ENCODE assay signal across 8 cellular contexts in genomic region chr2:196925445-196925767, GRCh38. TPM values are rescaled to one million over a fixed set of nuclear protein-coding genes. Genes with fewer than 3 reads are reported as not detected.
DNase-seq lines count a peak whose midpoint lies in the region; ATAC-seq and TF ChIP-seq lines count a peak whose summit lies in the region.

No MANE protein-coding gene starts in this region.

- peak overlapping the region; percentile 96 for H3K27ac Mint-ChIP-seq in activated CD4-positive, alpha-beta T cell treated with anti-CD3 and anti-CD28 coated beads, Interleukin-2, amount 10 ng/mL, durations not matched to agents 7 days and 5 days
- peak overlapping the region; percentile 94 for H3K27ac Mint-ChIP-seq in stimulated activated effector memory CD8-positive, alpha-beta T cell treated with anti-CD3 and anti-CD28 coated beads, Interleukin-12 subunit alpha, Interleukin-12 subunit beta, amount 100 ng/mL, for 72 hours

- peaks cover 24% of the 10 kb centered on the region for H3K36me3 Mint-ChIP-seq in activated CD4-positive, alpha-beta T cell treated with anti-CD3 and anti-CD28 coated beads, Interleukin-2, amount 10 ng/mL, durations not matched to agents 7 days and 5 days (ENCODE audit: low read depth)
- H3K36me3 Mint-ChIP-seq in stimulated activated effector memory CD8-positive, alpha-beta T cell treated with anti-CD3 and anti-CD28 coated beads, Interleukin-12 subunit alpha, Interleukin-12 subunit beta, amount 100 ng/mL, for 72 hours: peaks cover 37% of the 10 kb centered on the region

- TF ChIP-seq CTCF in WERI-Rb-1 (IDR thresholded peaks at IDR 0.05; ENCODE audit: low read depth, low read length): no peak

- H3K27ac ChIP-seq in WERI-Rb-1: peak overlapping the region; percentile 88

- H3K4me3 ChIP-seq in WERI-Rb-1 (ENCODE audit: low read depth, low read length): peak overlapping the region; percentile 98

- CTCF ChIA-PET in activated CD4-positive, alpha-beta T cell treated with anti-CD3 and anti-CD28 coated beads, Interleukin-2, amount 10 ng/mL, durations not matched to agents 7 days and 5 days (lab: Charles Lee): interaction anchor here (1.0 to 2.1 kb wide), 4 partner anchors 8 to 22 kb away, joined by 3 to 7 read pairs (median 4); no protein-coding TSS in a partner anchor

- no peaks in the 10 kb centered on the region for H3K27me3 Mint-ChIP-seq in activated CD4-positive, alpha-beta T cell treated with anti-CD3 and anti-CD28 coated beads, Interleukin-2, amount 10 ng/mL, durations not matched to agents 7 days and 5 days

- POLR2A ChIA-PET in activated CD4-positive, alpha-beta T cell treated with anti-CD3 and anti-CD28 coated beads, Interleukin-2, amount 10 ng/mL, durations not matched to agents 7 days and 5 days (lab: Charles Lee): interaction anchor here (0.7 kb wide), 1 partner anchor 1381 kb away, joined by 14 read pairs; no protein-coding TSS in a partner anchor

- no peaks in the 10 kb centered on the region for H3K9me3 ChIP-seq in WERI-Rb-1 (ENCODE audit: severe bottlenecking)

- no peaks in the 10 kb centered on the region for H3K36me3 ChIP-seq in WERI-Rb-1

- H3K27me3 ChIP-seq in WERI-Rb-1 (ENCODE audit: insufficient read depth, low read depth, severe bottlenecking): no peaks in the 10 kb centered on the region

- H3K4me1 Mint-ChIP-seq in activated CD4-positive, alpha-beta T cell treated with anti-CD3 and anti-CD28 coated beads, Interleukin-2, amount 10 ng/mL, durations not matched to agents 7 days and 5 days: peaks cover 57% of the 10 kb centered on the region
- peaks cover 37% of the 10 kb centered on the region for H3K4me1 Mint-ChIP-seq in stimulated activated effector memory CD8-positive, alpha-beta T cell treated with anti-CD3 and anti-CD28 coated beads, Interleukin-12 subunit alpha, Interleukin-12 subunit beta, amount 100 ng/mL, for 72 hours

- H3K4me3 Mint-ChIP-seq in activated CD4-positive, alpha-beta T cell treated with anti-CD3 and anti-CD28 coated beads, Interleukin-2, amount 10 ng/mL, durations not matched to agents 7 days and 5 days: peak overlapping the region; percentile 98
- peak overlapping the region; percentile 91 for H3K4me3 Mint-ChIP-seq in stimulated activated effector memory CD8-positive, alpha-beta T cell treated with anti-CD3 and anti-CD28 coated beads, Interleukin-12 subunit alpha, Interleukin-12 subunit beta, amount 100 ng/mL, for 72 hours

- ATAC-seq in stimulated activated effector memory CD8-positive, alpha-beta T cell treated with anti-CD3 and anti-CD28 coated beads, Interleukin-12 subunit alpha, Interleukin-12 subunit beta, amount 100 ng/mL, for 72 hours: no peak

- H3K9me3 Mint-ChIP-seq in activated CD4-positive, alpha-beta T cell treated with anti-CD3 and anti-CD28 coated beads, Interleukin-2, amount 10 ng/mL, durations not matched to agents 7 days and 5 days: no peaks in the 10 kb centered on the region
- H3K9me3 Mint-ChIP-seq in stimulated activated effector memory CD8-positive, alpha-beta T cell treated with anti-CD3 and anti-CD28 coated beads, Interleukin-12 subunit alpha, Interleukin-12 subunit beta, amount 100 ng/mL, for 72 hours: no peaks in the 10 kb centered on the region

- peak; percentile 17 for DNase-seq in activated CD4-positive, alpha-beta T cell treated with anti-CD3 and anti-CD28 coated beads, Interleukin-2, amount 10 ng/mL, durations not matched to agents 7 days and 5 days
- no peak for DNase-seq in activated CD4-positive, alpha-beta T cell treated with anti-CD3 and anti-CD28 coated beads for 48 hours
- no peak for DNase-seq in WERI-Rb-1
- peak; percentile 7 for DNase-seq in hepatic stellate cell (ENCODE audit: low spot score)
- no peak for DNase-seq in stimulated activated effector memory CD8-positive, alpha-beta T cell treated with anti-CD3 and anti-CD28 coated beads, Interleukin-12 subunit alpha, Interleukin-12 subunit beta, amount 100 ng/mL, for 72 hours (ENCODE audit: low spot score in 2 of 2)
- no peak for DNase-seq in dermis blood vessel endothelial cell
- no peak for DNase-seq in NCI-H69 (lab: John Stamatoyannopoulos, UW)
- DNase-seq in OCI-M2 (lab: John Stamatoyannopoulos, UW; ENCODE audit: unreplicated experiment): no peak

RNA-seq across cellular contexts. Expression of gene PGAP1, which starts 1.1 kb away (rescaled TPM):
- total RNA-seq in activated CD4-positive, alpha-beta T cell treated with anti-CD3 and anti-CD28 coated beads, Interleukin-2, amount 10 ng/mL, durations not matched to agents 7 days and 5 days: 10 to 100 TPM; 39.0 to 42.0 TPM
- total RNA-seq in dermis blood vessel endothelial cell: 4.8 and 10.2 TPM in 2 replicates

Comparison
In these comparisons a context has a peak if more than half of its experiments do, and no peak if none do; other contexts are left out.
1. DNase-seq: peak in activated CD4-positive, alpha-beta T cell treated with anti-CD3 and anti-CD28 coated beads, Interleukin-2, amount 10 ng/mL, durations not matched to agents 7 days and 5 days (single experiment) and hepatic stellate cell (single experiment); none in activated CD4-positive, alpha-beta T cell treated with anti-CD3 and anti-CD28 coated beads for 48 hours (single experiment), WERI-Rb-1 (single experiment), stimulated activated effector memory CD8-positive, alpha-beta T cell treated with anti-CD3 and anti-CD28 coated beads, Interleukin-12 subunit alpha, Interleukin-12 subunit beta, amount 100 ng/mL, for 72 hours (0 of 2), dermis blood vessel endothelial cell (single experiment), NCI-H69 (single experiment) and OCI-M2 (single experiment).